Comparison of ENCODE assay signal across 10 cellular contexts in genomic region chr2:88632569-88632968, GRCh38.
"Had no signal": no experiment of that assay in that cellular context is flagged by ENCODE, and none has a peak within 500 bp of the region (broad histone marks: within the 10 kb centered on the region; RNA-seq: fewer than 3 reads in every experiment).

No MANE protein-coding gene starts in this region.

- H2AFZ ChIP-seq: GM23248, GM23338 had no signal

- ATAC-seq: GM23338, HCT116 had no signal

- DNase-seq: GM23248, GOT3, H7, H9, HCEC 1CT, HFFc6 had no signal

- H3K27ac ChIP-seq: GM23248 had no signal

- H3K36me3 ChIP-seq: HAP-1 had no signal

- FAIRE-seq: H54 had no signal

- H3K4me2 ChIP-seq: GM23338 had no signal

- H3K27ac Mint-ChIP-seq: GM23338, H9, HFFc6 had no signal

- H3K9me3 Mint-ChIP-seq: GM23338, H9, HFFc6 had no signal

- H3K9ac ChIP-seq: GM23248 had no signal

- H3K4me3 Mint-ChIP-seq: GM23338, H9, HFFc6 had no signal

- H3K4me3 ChIP-seq: GM23248, GM23338, HAP-1 had no signal

- H3K9me3 ChIP-seq: HAP-1 had no signal
